8 cellular contexts compared by ENCODE assay signal in the genomic region with DNA sequence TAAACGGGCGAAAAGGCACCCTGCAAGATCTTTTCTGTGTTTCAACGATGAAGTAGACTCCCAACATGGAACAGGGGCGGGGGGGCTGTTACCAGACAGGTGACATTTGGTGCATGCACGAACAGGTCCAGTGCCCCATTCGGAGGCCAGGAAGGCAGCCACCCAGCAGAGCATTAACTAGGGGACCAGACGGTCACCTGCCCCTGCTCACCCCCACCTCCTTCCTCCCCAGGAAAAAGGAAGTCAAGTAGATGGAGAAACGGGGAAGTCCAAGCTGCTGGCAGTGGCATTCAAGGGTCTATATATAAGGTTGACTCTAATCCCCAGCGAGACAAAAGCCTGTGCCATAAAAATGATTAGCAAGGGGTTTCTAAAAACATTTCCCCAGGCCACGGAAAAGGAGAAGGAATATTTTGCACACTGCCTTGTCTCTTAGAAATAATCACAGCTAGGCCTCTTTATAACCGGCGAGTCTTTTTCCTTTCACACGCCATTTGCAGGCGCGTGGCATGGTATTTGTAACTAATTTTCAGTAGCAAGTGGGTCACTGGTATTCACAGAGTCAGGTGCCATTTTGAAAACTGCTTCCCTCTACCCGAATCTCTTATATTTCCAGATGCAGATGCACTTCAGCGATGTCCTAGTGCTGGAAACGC. TPM values are rescaled to one million over a fixed set of nuclear protein-coding genes. Genes with fewer than 3 reads are reported as not detected.
DNase-seq lines count a peak whose midpoint lies in the region; ATAC-seq and TF ChIP-seq lines count a peak whose summit lies in the region.

No MANE protein-coding gene starts in this region.

- H3K79me2 ChIP-seq in GM23338 (replicated peaks; ENCODE audit: insufficient read depth), result peaks cover 22% of the 10 kb centered on the region
- peaks cover 43% of the 10 kb centered on the region for H3K79me2 ChIP-seq in neural cell (replicated peaks; ENCODE audit: insufficient read depth, low read length)

- H3K27me3 Mint-ChIP-seq in GM23338 (ENCODE audit: insufficient read depth, low read depth, poor library complexity), result peaks cover 15% of the 10 kb centered on the region

- H3K9me2 ChIP-seq in GM23338 (ENCODE audit: insufficient read depth) (no peaks in the 10 kb centered on the region), neural cell (ENCODE audit: insufficient read depth, low read length) (no peaks in the 10 kb centered on the region)

- H3K36me3 Mint-ChIP-seq in GM23338 (ENCODE audit: low read depth), result peaks cover 34% of the 10 kb centered on the region

- no peak overlapping the region for H3K27ac Mint-ChIP-seq in GM23338

- H3K4me2 ChIP-seq in GM23338 (peak overlapping the region; percentile 82), neural cell (ENCODE audit: low read length) (peak overlapping the region; percentile 88)

- peaks cover 36% of the 10 kb centered on the region for H3K4me1 Mint-ChIP-seq in GM23338

- H2AFZ ChIP-seq in GM23338 (no peak overlapping the region), neural cell (ENCODE audit: low read depth, low read length) (no peak overlapping the region)

- no peak for TF ChIP-seq EP300 in neural cell (conservative IDR thresholded peaks at IDR 0.05; ENCODE audit: poor library complexity, severe bottlenecking)

- H4K20me1 ChIP-seq in GM23338 (replicated peaks; ENCODE audit: insufficient read depth) (no peaks in the 10 kb centered on the region), neural cell (ENCODE audit: insufficient read depth) (no peaks in the 10 kb centered on the region)

- no peaks in the 10 kb centered on the region for H3K9me3 ChIP-seq in neural cell (ENCODE audit: low read length)

- H3K9ac ChIP-seq in neural cell (ENCODE audit: low read length), result peak overlapping the region; percentile 98

- no peak overlapping the region for H3K4me3 Mint-ChIP-seq in GM23338

- no peak for TF ChIP-seq CTCF in GM23338 (conservative IDR thresholded peaks at IDR 0.05; ENCODE audit: low read depth in 2 of 2)
- no peak for TF ChIP-seq CTCF in neural cell (IDR thresholded peaks at IDR 0.05; ENCODE audit: poor library complexity, severe bottlenecking)

- H3K36me3 ChIP-seq in GM23338 (ENCODE audit: insufficient read depth), result no peaks in the 10 kb centered on the region
- H3K36me3 ChIP-seq in neural cell (ENCODE audit: insufficient read depth, low read length), result no peaks in the 10 kb centered on the region

- no peaks in the 10 kb centered on the region; the same call in 1 of the 2 replicates for H3K4me1 ChIP-seq in GM23338 (ENCODE audit: insufficient read depth)

- ATAC-seq in GM23338 (no peak), HG03432 (IDR thresholded peaks at IDR 0.05; ENCODE audit: unreplicated experiment) (no peak), GM19455 (IDR thresholded peaks at IDR 0.05; ENCODE audit: unreplicated experiment) (no peak)

- H3K9me3 Mint-ChIP-seq in GM23338, result no peaks in the 10 kb centered on the region; the same call in 1 of the 3 replicates

- H3F3A ChIP-seq in GM23338 (replicated peaks; ENCODE audit: low read depth), result no peaks in the 10 kb centered on the region
- no peaks in the 10 kb centered on the region for H3F3A ChIP-seq in neural cell (ENCODE audit: insufficient read depth, low read length, poor library complexity, severe bottlenecking)

- H3K4me3 ChIP-seq in GM23338 (no peak overlapping the region), neural cell (ENCODE audit: low read length) (peak overlapping the region; percentile 88)

- H3K27me3 ChIP-seq in GM23338 (ENCODE audit: insufficient read depth) (no peaks in the 10 kb centered on the region), neural cell (ENCODE audit: insufficient read depth, low read depth, low read length) (no peaks in the 10 kb centered on the region)

- no peak for TF ChIP-seq RAD21 in neural cell (conservative IDR thresholded peaks at IDR 0.05)

- DNase-seq in GM23338 (ENCODE audit: low spot score) (no peak), SIG-M5 treated with dmso at 0.1 percent for 504 hours (lab: John Stamatoyannopoulos, UW; ENCODE audit: unreplicated experiment) (peak; percentile 79), cerebellar cortex (ENCODE audit: low spot score) (peak; percentile 46), inferior parietal cortex (ENCODE audit: extremely low spot score) (no peak), NCI-H128 (lab: John Stamatoyannopoulos, UW; ENCODE audit: unreplicated experiment) (no peak)

- H3K27ac ChIP-seq in GM23338 (ENCODE audit: low read depth), result no peak overlapping the region
- H3K27ac ChIP-seq in neural cell (ENCODE audit: low read length), result peak overlapping the region; percentile 99

TF ChIP-seq in GM23338, 12 proteins besides CTCF, POLR2A, EP300 and RAD21 (continues in another document):
- TF ChIP-seq ZNF114 (CRISPR knock-in tag; IDR thresholded peaks at IDR 0.05), result no peak
- TF ChIP-seq EZH2 (IDR thresholded peaks at IDR 0.05; ENCODE audit: low read depth, unreplicated experiment), result no peak
- TF ChIP-seq POLR2AphosphoS5 (IDR thresholded peaks at IDR 0.05; ENCODE audit: low read depth), result no peak
- TF ChIP-seq STAT1 (IDR thresholded peaks at IDR 0.05; ENCODE audit: unreplicated experiment), result no peak
- TF ChIP-seq ZNF331 (CRISPR knock-in tag; IDR thresholded peaks at IDR 0.05; ENCODE audit: low read depth), result no peak
- no peak for TF ChIP-seq CREB1 (CRISPR knock-in tag; IDR thresholded peaks at IDR 0.05; ENCODE audit: low read depth)
- TF ChIP-seq, protein P1, sequence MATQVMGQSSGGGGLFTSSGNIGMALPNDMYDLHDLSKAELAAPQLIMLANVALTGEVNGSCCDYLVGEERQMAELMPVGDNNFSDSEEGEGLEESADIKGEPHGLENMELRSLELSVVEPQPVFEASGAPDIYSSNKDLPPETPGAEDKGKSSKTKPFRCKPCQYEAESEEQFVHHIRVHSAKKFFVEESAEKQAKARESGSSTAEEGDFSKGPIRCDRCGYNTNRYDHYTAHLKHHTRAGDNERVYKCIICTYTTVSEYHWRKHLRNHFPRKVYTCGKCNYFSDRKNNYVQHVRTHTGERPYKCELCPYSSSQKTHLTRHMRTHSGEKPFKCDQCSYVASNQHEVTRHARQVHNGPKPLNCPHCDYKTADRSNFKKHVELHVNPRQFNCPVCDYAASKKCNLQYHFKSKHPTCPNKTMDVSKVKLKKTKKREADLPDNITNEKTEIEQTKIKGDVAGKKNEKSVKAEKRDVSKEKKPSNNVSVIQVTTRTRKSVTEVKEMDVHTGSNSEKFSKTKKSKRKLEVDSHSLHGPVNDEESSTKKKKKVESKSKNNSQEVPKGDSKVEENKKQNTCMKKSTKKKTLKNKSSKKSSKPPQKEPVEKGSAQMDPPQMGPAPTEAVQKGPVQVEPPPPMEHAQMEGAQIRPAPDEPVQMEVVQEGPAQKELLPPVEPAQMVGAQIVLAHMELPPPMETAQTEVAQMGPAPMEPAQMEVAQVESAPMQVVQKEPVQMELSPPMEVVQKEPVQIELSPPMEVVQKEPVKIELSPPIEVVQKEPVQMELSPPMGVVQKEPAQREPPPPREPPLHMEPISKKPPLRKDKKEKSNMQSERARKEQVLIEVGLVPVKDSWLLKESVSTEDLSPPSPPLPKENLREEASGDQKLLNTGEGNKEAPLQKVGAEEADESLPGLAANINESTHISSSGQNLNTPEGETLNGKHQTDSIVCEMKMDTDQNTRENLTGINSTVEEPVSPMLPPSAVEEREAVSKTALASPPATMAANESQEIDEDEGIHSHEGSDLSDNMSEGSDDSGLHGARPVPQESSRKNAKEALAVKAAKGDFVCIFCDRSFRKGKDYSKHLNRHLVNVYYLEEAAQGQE (IDR thresholded peaks at IDR 0.05; ENCODE audit: unreplicated experiment), result no peak
- TF ChIP-seq JUNB (IDR thresholded peaks at IDR 0.05; ENCODE audit: unreplicated experiment), result no peak

TF ChIP-seq in neural cell, 6 proteins besides CTCF, POLR2A, EP300 and RAD21:
- TF ChIP-seq, protein P1 (IDR thresholded peaks at IDR 0.05; ENCODE audit: borderline replicate concordance), result no peak
- TF ChIP-seq POLR2AphosphoS5 (IDR thresholded peaks at IDR 0.05), result no peak
- TF ChIP-seq SMC3 (conservative IDR thresholded peaks at IDR 0.05; ENCODE audit: poor library complexity), result no peak
- no peak for TF ChIP-seq MXI1 (conservative IDR thresholded peaks at IDR 0.05; ENCODE audit: poor library complexity, severe bottlenecking)
- TF ChIP-seq EZH2 (IDR thresholded peaks at IDR 0.05; ENCODE audit: borderline replicate concordance, insufficient read depth, low read length, poor library complexity, severe bottlenecking), result no peak
- no peak for TF ChIP-seq TAF1 (IDR thresholded peaks at IDR 0.05; ENCODE audit: low read depth)
TF ChIP-seq in neural cell: peak in this region for 0.

RNA-seq across cellular contexts. Expression of a gene that starts 1.2 kb away (rescaled TPM):
- 999 and 1,367 TPM in 2 replicates for total RNA-seq in GM23338 (2014; rRNA removed; shearing (Covaris generic))
- polyA plus RNA-seq in GM23338 (2016; fragmentation: Nextera tagmentation; extraction: Ambion mirVana), result 6,191 and 6,226 TPM in 2 replicates
- 8,177 and 11,381 TPM in 2 replicates for polyA plus RNA-seq in neural cell
- polyA minus RNA-seq in neural cell, result 1,249 and 1,481 TPM in 2 replicates

Comparison
In these comparisons a context has a peak if more than half of its experiments do, and no peak if none do; other contexts are left out.
1. DNase-seq: peak in SIG-M5 treated with dmso at 0.1 percent for 504 hours (single experiment) and cerebellar cortex (single experiment); none in GM23338 (single experiment), inferior parietal cortex (single experiment) and NCI-H128 (single experiment).